In the genomic region with DNA sequence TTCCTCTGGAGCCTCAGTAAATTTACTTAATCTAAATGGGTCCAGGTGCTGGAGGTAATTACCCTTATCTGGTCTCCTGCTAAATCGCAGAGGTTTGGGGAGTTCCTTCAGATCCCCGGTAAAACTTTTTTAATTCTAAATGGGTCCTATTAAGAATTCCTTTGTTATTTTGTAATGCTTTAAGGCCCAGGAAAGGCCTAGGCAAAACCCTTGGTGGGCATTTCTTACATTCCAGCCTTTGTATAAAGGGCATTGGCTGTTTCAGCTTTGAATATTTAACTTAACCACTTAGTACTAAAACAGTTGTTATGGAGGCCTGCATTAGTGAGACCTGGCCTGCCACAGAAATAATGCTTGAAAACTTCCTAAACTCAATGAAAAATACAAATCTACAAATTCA, we compare ENCODE assay signal across 22 cellular contexts. TPM values are rescaled to one million over a fixed set of nuclear protein-coding genes. Genes with fewer than 3 reads are reported as not detected.
"Had no signal": no experiment of that assay in that cellular context is flagged by ENCODE, and none has a peak within 500 bp of the region (broad histone marks: within the 10 kb centered on the region; RNA-seq: fewer than 3 reads in every experiment).

No MANE protein-coding gene starts in this region.

- H3K36me3 Mint-ChIP-seq: activated naive CD8-positive, alpha-beta T cell treated with anti-CD3 and anti-CD28 coated beads, Interleukin-2, amount 10 ng/mL, durations not matched to agents 7 days and 5 days; naive B cell had no signal

- H3K9me3 ChIP-seq: breast epithelium, right atrium auricular region, transverse colon, vagina had no signal

- H3K4me1 Mint-ChIP-seq: naive B cell had no signal

- H3K4me3 Mint-ChIP-seq: activated CD8-positive, alpha-beta T cell treated with anti-CD3 and anti-CD28 coated beads for 36 hours; activated naive CD8-positive, alpha-beta T cell treated with anti-CD3 and anti-CD28 coated beads, Interleukin-2, amount 10 ng/mL, durations not matched to agents 7 days and 5 days; naive B cell; T-helper 17 cell had no signal

- FAIRE-seq: small intestine had no signal

- H3K27me3 ChIP-seq: breast epithelium, right atrium auricular region, vagina had no signal

- H3K36me3 ChIP-seq: breast epithelium, right atrium auricular region, transverse colon, vagina had no signal

- H3K9me3 Mint-ChIP-seq: activated CD8-positive, alpha-beta T cell treated with anti-CD3 and anti-CD28 coated beads for 36 hours; activated naive CD8-positive, alpha-beta T cell treated with anti-CD3 and anti-CD28 coated beads, Interleukin-2, amount 10 ng/mL, durations not matched to agents 7 days and 5 days; naive B cell had no signal

- H3K4me3 ChIP-seq: breast epithelium, lung, right atrium auricular region, transverse colon, vagina had no signal

- H3K27ac ChIP-seq: breast epithelium, epithelial cell of prostate, right atrium auricular region, transverse colon, vagina had no signal

- H3K4me1 ChIP-seq: breast epithelium, right atrium auricular region, transverse colon, vagina had no signal

- H3K27ac Mint-ChIP-seq: activated CD8-positive, alpha-beta T cell treated with anti-CD3 and anti-CD28 coated beads for 36 hours; activated naive CD8-positive, alpha-beta T cell treated with anti-CD3 and anti-CD28 coated beads, Interleukin-2, amount 10 ng/mL, durations not matched to agents 7 days and 5 days; naive B cell; T-helper 17 cell had no signal

- DNase-seq: activated CD4-positive, alpha-beta T cell treated with anti-CD3 and anti-CD28 coated beads for 48 hours; activated CD8-positive, alpha-beta memory T cell treated with anti-CD3 and anti-CD28 coated beads, Interleukin-2, amount 50 U/mL, for 48 hours; activated CD8-positive, alpha-beta T cell treated with anti-CD3 and anti-CD28 coated beads for 36 hours; activated naive CD8-positive, alpha-beta T cell treated with anti-CD3 and anti-CD28 coated beads, Interleukin-2, amount 10 ng/mL, durations not matched to agents 7 days and 5 days; anterior cingulate cortex; cerebellar nuclear complex; effector memory CD4-positive, alpha-beta T cell; foreskin melanocyte; head of caudate nucleus; left cardiac atrium; naive B cell; small intestine; stimulated activated CD4-positive, alpha-beta T cell treated with anti-CD3 and anti-CD28 coated beads, Interleukin-4, amount 100 ng/mL, for 24 hours; stimulated activated naive CD4-positive, alpha-beta T cell treated with Interleukin-2 at 50 U/mL for 16 hours; T-helper 17 cell; transverse colon had no signal

- ATAC-seq: activated CD8-positive, alpha-beta T cell treated with anti-CD3 and anti-CD28 coated beads for 36 hours; left cardiac atrium; T-helper 17 cell had no signal

RNA-seq across cellular contexts. Expression of a gene that starts 15.4 kb away (rescaled TPM):
- total RNA-seq: activated CD8-positive, alpha-beta T cell treated with anti-CD3 and anti-CD28 coated beads for 36 hours; activated naive CD8-positive, alpha-beta T cell treated with anti-CD3 and anti-CD28 coated beads, Interleukin-2, amount 10 ng/mL, durations not matched to agents 7 days and 5 days; breast epithelium; fibroblast of lung; left cardiac atrium; right atrium auricular region; T-helper 17 cell; transverse colon; vagina had no signal
- polyA plus RNA-seq: fibroblast of lung had no signal
